ENCODE assay signal across 8 cellular contexts in genomic region chr5:39005566-39006232, GRCh38.
DNase-seq lines count a peak whose midpoint lies in the region; ATAC-seq and TF ChIP-seq lines count a peak whose summit lies in the region.

No MANE protein-coding gene starts in this region.

- intact Hi-C loops in left ventricle myocardium superior (cut with micrococcal nuclease): no loop called here

- no peak overlapping the region for H3K27ac ChIP-seq in VCaP

- H3K4me3 ChIP-seq in AG09309 (ENCODE audit: control insufficient read depth, low read depth, low read length) (no peak overlapping the region), GM12875 (ENCODE audit: low read depth, low read length) (no peak overlapping the region)

- TF ChIP-seq CTCF in AG09309 (IDR thresholded peaks at IDR 0.05; ENCODE audit: control insufficient read depth, insufficient read depth, low read depth, low read length, missing control alignments) (peak; percentile 28), GM12875 (IDR thresholded peaks at IDR 0.05; ENCODE audit: borderline replicate concordance, insufficient read depth, low read depth, low read length) (0 out of 2 replicates have a peak, but pooled peaks have one; percentile 4), VCaP (conservative IDR thresholded peaks at IDR 0.05) (peak; percentile 77)

- ATAC-seq in left ventricle myocardium superior (peak; percentile 87), GM18867 (IDR thresholded peaks at IDR 0.05; ENCODE audit: unreplicated experiment) (no peak)

- DNase-seq in AG09309 (ENCODE audit: low read depth): no peak
- no peak for DNase-seq in left ventricle myocardium superior
- no peak for DNase-seq in retina
- no peak for DNase-seq in NK-92 treated with Interleukin-12 subunit alpha and Interleukin-12 subunit beta, amount 100 ng/mL, for 24 hours (lab: John Stamatoyannopoulos, UW)
- no peak for DNase-seq in T1000 (lab: John Stamatoyannopoulos, UW)

Comparison
In these comparisons a context has a peak if more than half of its experiments do, and no peak if none do; other contexts are left out.
1. CTCF ChIP-seq: peak in every context shown above with its lines; median percentile 77 in VCaP; 28 in AG09309; 4 in GM12875.